ENCODE assay signal across 2 cellular contexts in genomic region chr10:104322416-104322782, GRCh38.
TF ChIP-seq lines count a peak whose summit lies in the region.

No MANE protein-coding gene starts in this region.

TF ChIP-seq in liver, 16 proteins besides CTCF, POLR2A, EP300 and RAD21:
- TF ChIP-seq GABPA (IDR thresholded peaks at IDR 0.05 in 1 of 2, conservative IDR thresholded peaks at IDR 0.05 in 1 of 2) (no peak), HNF4A (conservative IDR thresholded peaks at IDR 0.05) (no peak), ZBTB33 (IDR thresholded peaks at IDR 0.05) (no peak), RXRA (IDR thresholded peaks at IDR 0.05) (no peak), FOXA1 (IDR thresholded peaks at IDR 0.05) (no peak), SP1 (IDR thresholded peaks at IDR 0.05) (no peak), HNF4G (IDR thresholded peaks at IDR 0.05) (no peak), TAF1 (conservative IDR thresholded peaks at IDR 0.05) (no peak), NR2F2 (IDR thresholded peaks at IDR 0.05) (no peak), YY1 (IDR thresholded peaks at IDR 0.05) (no peak), MAX (IDR thresholded peaks at IDR 0.05) (no peak), FOXA2 (IDR thresholded peaks at IDR 0.05) (no peak)
- TF ChIP-seq, protein P1, sequence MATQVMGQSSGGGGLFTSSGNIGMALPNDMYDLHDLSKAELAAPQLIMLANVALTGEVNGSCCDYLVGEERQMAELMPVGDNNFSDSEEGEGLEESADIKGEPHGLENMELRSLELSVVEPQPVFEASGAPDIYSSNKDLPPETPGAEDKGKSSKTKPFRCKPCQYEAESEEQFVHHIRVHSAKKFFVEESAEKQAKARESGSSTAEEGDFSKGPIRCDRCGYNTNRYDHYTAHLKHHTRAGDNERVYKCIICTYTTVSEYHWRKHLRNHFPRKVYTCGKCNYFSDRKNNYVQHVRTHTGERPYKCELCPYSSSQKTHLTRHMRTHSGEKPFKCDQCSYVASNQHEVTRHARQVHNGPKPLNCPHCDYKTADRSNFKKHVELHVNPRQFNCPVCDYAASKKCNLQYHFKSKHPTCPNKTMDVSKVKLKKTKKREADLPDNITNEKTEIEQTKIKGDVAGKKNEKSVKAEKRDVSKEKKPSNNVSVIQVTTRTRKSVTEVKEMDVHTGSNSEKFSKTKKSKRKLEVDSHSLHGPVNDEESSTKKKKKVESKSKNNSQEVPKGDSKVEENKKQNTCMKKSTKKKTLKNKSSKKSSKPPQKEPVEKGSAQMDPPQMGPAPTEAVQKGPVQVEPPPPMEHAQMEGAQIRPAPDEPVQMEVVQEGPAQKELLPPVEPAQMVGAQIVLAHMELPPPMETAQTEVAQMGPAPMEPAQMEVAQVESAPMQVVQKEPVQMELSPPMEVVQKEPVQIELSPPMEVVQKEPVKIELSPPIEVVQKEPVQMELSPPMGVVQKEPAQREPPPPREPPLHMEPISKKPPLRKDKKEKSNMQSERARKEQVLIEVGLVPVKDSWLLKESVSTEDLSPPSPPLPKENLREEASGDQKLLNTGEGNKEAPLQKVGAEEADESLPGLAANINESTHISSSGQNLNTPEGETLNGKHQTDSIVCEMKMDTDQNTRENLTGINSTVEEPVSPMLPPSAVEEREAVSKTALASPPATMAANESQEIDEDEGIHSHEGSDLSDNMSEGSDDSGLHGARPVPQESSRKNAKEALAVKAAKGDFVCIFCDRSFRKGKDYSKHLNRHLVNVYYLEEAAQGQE (IDR thresholded peaks at IDR 0.05) = no peak
- TF ChIP-seq, protein P2, sequence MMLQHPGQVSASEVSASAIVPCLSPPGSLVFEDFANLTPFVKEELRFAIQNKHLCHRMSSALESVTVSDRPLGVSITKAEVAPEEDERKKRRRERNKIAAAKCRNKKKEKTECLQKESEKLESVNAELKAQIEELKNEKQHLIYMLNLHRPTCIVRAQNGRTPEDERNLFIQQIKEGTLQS (IDR thresholded peaks at IDR 0.05) = no peak

TF ChIP-seq in HepG2, 621 proteins besides CTCF, POLR2A, EP300 and RAD21:
- TF ChIP-seq ZBTB46 (CRISPR knock-in tag; IDR thresholded peaks at IDR 0.05; ENCODE audit: borderline replicate concordance) (no peak), NFE2L2 (IDR thresholded peaks at IDR 0.05; ENCODE audit: low read length) (no peak), SKIL (CRISPR knock-in tag; IDR thresholded peaks at IDR 0.05; ENCODE audit: borderline replicate concordance) (no peak), RFX3 (CRISPR knock-in tag; IDR thresholded peaks at IDR 0.05) (no peak), KLF6 (CRISPR knock-in tag; IDR thresholded peaks at IDR 0.05) (no peak), GATAD2A (CRISPR knock-in tag; IDR thresholded peaks at IDR 0.05) (no peak), ZNF331 (CRISPR knock-in tag; IDR thresholded peaks at IDR 0.05) (no peak), CSRNP1 (CRISPR knock-in tag; IDR thresholded peaks at IDR 0.05) (no peak), ZNF83 (CRISPR knock-in tag; IDR thresholded peaks at IDR 0.05; ENCODE audit: borderline replicate concordance) (no peak), SYNCRIP (IDR thresholded peaks at IDR 0.05; ENCODE audit: insufficient read depth, low read depth, low read length) (no peak), ZBTB10 (CRISPR knock-in tag; IDR thresholded peaks at IDR 0.05; ENCODE audit: borderline replicate concordance) (no peak), SUZ12 (IDR thresholded peaks at IDR 0.05; ENCODE audit: low read depth, low read length) (no peak), CBX2 (IDR thresholded peaks at IDR 0.05; ENCODE audit: low read depth, low read length) (no peak), CBX2 (CRISPR knock-in tag; IDR thresholded peaks at IDR 0.05; ENCODE audit: low read depth) (no peak), NFRKB (IDR thresholded peaks at IDR 0.05) (no peak), BCLAF1 (IDR thresholded peaks at IDR 0.05) (no peak), HINFP (CRISPR knock-in tag; IDR thresholded peaks at IDR 0.05; ENCODE audit: low read depth) (no peak)
